1 cellular context compared by ENCODE assay signal in the genomic region with DNA sequence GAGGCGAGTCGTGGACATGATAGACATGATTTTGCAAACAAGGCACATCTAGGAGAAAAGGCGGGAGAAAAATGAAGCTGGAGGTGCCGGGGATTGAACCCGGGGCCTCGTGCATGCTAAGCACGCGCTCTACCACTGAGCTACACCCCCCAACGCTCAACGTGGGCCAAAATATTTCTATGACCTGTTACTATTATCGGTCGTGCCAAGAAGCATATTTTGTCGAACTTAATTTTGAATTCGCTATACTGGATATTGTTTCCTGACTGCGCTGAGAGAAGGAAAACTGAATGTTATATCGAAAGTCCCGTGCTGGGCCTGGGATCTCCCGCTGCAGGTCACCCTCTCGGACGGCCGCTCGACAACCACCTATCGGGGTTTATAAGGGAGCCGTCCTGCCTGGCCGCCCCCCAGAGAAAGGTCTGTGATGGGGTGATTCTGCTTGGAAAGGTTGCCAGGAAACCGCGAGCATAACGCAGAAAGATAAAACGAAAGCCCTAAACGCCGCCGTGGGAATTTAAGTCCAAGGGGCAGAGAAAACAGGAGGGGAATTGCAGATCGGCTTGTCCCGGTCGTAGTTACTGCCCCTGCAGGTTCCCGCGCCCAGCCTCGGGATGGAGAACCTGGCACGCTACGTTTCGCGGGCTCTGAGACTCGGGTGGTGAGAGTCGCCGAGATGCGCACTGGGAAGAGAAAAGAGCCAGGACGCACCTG.
TF ChIP-seq lines count a peak whose summit lies in the region.

No MANE protein-coding gene starts in this region.

TF ChIP-seq in HepG2, 621 proteins besides CTCF, POLR2A, EP300 and RAD21 (continued from another document and continues in another):
- TF ChIP-seq, protein P1, sequence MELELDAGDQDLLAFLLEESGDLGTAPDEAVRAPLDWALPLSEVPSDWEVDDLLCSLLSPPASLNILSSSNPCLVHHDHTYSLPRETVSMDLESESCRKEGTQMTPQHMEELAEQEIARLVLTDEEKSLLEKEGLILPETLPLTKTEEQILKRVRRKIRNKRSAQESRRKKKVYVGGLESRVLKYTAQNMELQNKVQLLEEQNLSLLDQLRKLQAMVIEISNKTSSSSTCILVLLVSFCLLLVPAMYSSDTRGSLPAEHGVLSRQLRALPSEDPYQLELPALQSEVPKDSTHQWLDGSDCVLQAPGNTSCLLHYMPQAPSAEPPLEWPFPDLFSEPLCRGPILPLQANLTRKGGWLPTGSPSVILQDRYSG (CRISPR knock-in tag; IDR thresholded peaks at IDR 0.05), result peak; percentile 84
- TF ChIP-seq KDM2A (CRISPR knock-in tag; IDR thresholded peaks at IDR 0.05; ENCODE audit: borderline replicate concordance, low read depth), result peak; percentile 55; the same call in 1 of the 2 replicates
- TF ChIP-seq, protein P2, sequence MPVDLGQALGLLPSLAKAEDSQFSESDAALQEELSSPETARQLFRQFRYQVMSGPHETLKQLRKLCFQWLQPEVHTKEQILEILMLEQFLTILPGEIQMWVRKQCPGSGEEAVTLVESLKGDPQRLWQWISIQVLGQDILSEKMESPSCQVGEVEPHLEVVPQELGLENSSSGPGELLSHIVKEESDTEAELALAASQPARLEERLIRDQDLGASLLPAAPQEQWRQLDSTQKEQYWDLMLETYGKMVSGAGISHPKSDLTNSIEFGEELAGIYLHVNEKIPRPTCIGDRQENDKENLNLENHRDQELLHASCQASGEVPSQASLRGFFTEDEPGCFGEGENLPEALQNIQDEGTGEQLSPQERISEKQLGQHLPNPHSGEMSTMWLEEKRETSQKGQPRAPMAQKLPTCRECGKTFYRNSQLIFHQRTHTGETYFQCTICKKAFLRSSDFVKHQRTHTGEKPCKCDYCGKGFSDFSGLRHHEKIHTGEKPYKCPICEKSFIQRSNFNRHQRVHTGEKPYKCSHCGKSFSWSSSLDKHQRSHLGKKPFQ (CRISPR knock-in tag; IDR thresholded peaks at IDR 0.05; ENCODE audit: insufficient replicate concordance), result peak; percentile 87
- TF ChIP-seq, protein P3, sequence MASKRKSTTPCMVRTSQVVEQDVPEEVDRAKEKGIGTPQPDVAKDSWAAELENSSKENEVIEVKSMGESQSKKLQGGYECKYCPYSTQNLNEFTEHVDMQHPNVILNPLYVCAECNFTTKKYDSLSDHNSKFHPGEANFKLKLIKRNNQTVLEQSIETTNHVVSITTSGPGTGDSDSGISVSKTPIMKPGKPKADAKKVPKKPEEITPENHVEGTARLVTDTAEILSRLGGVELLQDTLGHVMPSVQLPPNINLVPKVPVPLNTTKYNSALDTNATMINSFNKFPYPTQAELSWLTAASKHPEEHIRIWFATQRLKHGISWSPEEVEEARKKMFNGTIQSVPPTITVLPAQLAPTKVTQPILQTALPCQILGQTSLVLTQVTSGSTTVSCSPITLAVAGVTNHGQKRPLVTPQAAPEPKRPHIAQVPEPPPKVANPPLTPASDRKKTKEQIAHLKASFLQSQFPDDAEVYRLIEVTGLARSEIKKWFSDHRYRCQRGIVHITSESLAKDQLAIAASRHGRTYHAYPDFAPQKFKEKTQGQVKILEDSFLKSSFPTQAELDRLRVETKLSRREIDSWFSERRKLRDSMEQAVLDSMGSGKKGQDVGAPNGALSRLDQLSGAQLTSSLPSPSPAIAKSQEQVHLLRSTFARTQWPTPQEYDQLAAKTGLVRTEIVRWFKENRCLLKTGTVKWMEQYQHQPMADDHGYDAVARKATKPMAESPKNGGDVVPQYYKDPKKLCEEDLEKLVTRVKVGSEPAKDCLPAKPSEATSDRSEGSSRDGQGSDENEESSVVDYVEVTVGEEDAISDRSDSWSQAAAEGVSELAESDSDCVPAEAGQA (IDR thresholded peaks at IDR 0.05; ENCODE audit: low read depth), result no peak
- TF ChIP-seq, protein P3 (CRISPR knock-in tag; IDR thresholded peaks at IDR 0.05; ENCODE audit: borderline replicate concordance), result no peak; the same call in 1 of the 2 replicates
- TF ChIP-seq, protein P4, sequence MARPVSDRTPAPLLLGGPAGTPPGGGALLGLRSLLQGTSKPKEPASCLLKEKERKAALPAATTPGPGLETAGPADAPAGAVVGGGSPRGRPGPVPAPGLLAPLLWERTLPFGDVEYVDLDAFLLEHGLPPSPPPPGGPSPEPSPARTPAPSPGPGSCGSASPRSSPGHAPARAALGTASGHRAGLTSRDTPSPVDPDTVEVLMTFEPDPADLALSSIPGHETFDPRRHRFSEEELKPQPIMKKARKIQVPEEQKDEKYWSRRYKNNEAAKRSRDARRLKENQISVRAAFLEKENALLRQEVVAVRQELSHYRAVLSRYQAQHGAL (CRISPR knock-in tag; IDR thresholded peaks at IDR 0.05; ENCODE audit: not compliant biosample characterization), result no peak
- peak; percentile 70; the same call in 1 of the 2 replicates for TF ChIP-seq NCOA1 (CRISPR knock-in tag; IDR thresholded peaks at IDR 0.05)
- no peak for TF ChIP-seq IKZF1 (IDR thresholded peaks at IDR 0.05)
- TF ChIP-seq PCBP2 (optimal IDR thresholded peaks at IDR 0.05; ENCODE audit: low read depth, low read length, poor library complexity, severe bottlenecking), result no peak
- TF ChIP-seq CENPT (CRISPR knock-in tag; IDR thresholded peaks at IDR 0.05; ENCODE audit: low read depth), result no peak
- no peak for TF ChIP-seq ZNF83 (CRISPR knock-in tag; IDR thresholded peaks at IDR 0.05; ENCODE audit: borderline replicate concordance)
- 0 out of 2 replicates have a peak, but pooled peaks have one; percentile 45 for TF ChIP-seq MEIS1 (CRISPR knock-in tag; IDR thresholded peaks at IDR 0.05; ENCODE audit: borderline replicate concordance)
- TF ChIP-seq ZMYM3 (CRISPR knock-in tag; IDR thresholded peaks at IDR 0.05), result peak; percentile 46; the same call in 1 of the 2 replicates
- TF ChIP-seq, protein P5, sequence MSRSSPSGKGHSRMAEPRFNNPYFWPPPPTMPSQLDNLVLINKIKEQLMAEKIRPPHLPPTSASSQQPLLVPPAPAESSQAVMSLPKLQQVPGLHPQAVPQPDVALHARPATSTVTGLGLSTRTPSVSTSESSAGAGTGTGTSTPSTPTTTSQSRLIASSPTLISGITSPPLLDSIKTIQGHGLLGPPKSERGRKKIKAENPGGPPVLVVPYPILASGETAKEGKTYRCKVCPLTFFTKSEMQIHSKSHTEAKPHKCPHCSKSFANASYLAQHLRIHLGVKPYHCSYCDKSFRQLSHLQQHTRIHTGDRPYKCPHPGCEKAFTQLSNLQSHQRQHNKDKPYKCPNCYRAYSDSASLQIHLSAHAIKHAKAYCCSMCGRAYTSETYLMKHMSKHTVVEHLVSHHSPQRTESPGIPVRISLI (CRISPR knock-in tag; IDR thresholded peaks at IDR 0.05; ENCODE audit: borderline replicate concordance), result no peak
- no peak for TF ChIP-seq SNRNP70 (IDR thresholded peaks at IDR 0.05; ENCODE audit: low read depth, low read length)
- no peak for TF ChIP-seq SYNCRIP (IDR thresholded peaks at IDR 0.05; ENCODE audit: insufficient read depth, low read depth, low read length)
- 0 out of 2 replicates have a peak, but pooled peaks have one; percentile 60 for TF ChIP-seq GTF2F1 (IDR thresholded peaks at IDR 0.05; ENCODE audit: low read length)
- TF ChIP-seq HNRNPUL1 (IDR thresholded peaks at IDR 0.05; ENCODE audit: low read depth, low read length), result no peak
- TF ChIP-seq, protein P6, sequence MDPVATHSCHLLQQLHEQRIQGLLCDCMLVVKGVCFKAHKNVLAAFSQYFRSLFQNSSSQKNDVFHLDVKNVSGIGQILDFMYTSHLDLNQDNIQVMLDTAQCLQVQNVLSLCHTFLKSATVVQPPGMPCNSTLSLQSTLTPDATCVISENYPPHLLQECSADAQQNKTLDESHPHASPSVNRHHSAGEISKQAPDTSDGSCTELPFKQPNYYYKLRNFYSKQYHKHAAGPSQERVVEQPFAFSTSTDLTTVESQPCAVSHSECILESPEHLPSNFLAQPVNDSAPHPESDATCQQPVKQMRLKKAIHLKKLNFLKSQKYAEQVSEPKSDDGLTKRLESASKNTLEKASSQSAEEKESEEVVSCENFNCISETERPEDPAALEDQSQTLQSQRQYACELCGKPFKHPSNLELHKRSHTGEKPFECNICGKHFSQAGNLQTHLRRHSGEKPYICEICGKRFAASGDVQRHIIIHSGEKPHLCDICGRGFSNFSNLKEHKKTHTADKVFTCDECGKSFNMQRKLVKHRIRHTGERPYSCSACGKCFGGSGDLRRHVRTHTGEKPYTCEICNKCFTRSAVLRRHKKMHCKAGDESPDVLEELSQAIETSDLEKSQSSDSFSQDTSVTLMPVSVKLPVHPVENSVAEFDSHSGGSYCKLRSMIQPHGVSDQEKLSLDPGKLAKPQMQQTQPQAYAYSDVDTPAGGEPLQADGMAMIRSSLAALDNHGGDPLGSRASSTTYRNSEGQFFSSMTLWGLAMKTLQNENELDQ (CRISPR knock-in tag; IDR thresholded peaks at IDR 0.05; ENCODE audit: borderline replicate concordance), result no peak
- TF ChIP-seq, protein P7, sequence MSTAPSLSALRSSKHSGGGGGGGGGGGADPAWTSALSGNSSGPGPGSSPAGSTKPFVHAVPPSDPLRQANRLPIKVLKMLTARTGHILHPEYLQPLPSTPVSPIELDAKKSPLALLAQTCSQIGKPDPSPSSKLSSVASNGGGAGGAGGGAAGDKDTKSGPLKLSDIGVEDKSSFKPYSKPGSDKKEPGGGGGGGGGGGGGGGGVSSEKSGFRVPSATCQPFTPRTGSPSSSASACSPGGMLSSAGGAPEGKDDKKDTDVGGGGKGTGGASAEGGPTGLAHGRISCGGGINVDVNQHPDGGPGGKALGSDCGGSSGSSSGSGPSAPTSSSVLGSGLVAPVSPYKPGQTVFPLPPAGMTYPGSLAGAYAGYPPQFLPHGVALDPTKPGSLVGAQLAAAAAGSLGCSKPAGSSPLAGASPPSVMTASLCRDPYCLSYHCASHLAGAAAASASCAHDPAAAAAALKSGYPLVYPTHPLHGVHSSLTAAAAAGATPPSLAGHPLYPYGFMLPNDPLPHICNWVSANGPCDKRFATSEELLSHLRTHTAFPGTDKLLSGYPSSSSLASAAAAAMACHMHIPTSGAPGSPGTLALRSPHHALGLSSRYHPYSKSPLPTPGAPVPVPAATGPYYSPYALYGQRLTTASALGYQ (CRISPR knock-in tag; IDR thresholded peaks at IDR 0.05), result peak; percentile 55; the same call in 1 of the 2 replicates
- no peak for TF ChIP-seq NFYC (CRISPR knock-in tag; IDR thresholded peaks at IDR 0.05)
- no peak; the same call in 1 of the 2 replicates for TF ChIP-seq BCL6 (CRISPR knock-in tag; IDR thresholded peaks at IDR 0.05)
- TF ChIP-seq BHLHE40 (IDR thresholded peaks at IDR 0.05; ENCODE audit: low read length), result no peak; the same call in 1 of the 2 replicates
- no peak for TF ChIP-seq ZNF660 (CRISPR knock-in tag; IDR thresholded peaks at IDR 0.05; ENCODE audit: borderline replicate concordance, low read depth)
- TF ChIP-seq, protein P8, sequence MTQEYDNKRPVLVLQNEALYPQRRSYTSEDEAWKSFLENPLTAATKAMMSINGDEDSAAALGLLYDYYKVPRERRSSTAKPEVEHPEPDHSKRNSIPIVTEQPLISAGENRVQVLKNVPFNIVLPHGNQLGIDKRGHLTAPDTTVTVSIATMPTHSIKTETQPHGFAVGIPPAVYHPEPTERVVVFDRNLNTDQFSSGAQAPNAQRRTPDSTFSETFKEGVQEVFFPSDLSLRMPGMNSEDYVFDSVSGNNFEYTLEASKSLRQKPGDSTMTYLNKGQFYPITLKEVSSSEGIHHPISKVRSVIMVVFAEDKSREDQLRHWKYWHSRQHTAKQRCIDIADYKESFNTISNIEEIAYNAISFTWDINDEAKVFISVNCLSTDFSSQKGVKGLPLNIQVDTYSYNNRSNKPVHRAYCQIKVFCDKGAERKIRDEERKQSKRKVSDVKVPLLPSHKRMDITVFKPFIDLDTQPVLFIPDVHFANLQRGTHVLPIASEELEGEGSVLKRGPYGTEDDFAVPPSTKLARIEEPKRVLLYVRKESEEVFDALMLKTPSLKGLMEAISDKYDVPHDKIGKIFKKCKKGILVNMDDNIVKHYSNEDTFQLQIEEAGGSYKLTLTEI (CRISPR knock-in tag; conservative IDR thresholded peaks at IDR 0.05), result no peak
- TF ChIP-seq, protein P9, sequence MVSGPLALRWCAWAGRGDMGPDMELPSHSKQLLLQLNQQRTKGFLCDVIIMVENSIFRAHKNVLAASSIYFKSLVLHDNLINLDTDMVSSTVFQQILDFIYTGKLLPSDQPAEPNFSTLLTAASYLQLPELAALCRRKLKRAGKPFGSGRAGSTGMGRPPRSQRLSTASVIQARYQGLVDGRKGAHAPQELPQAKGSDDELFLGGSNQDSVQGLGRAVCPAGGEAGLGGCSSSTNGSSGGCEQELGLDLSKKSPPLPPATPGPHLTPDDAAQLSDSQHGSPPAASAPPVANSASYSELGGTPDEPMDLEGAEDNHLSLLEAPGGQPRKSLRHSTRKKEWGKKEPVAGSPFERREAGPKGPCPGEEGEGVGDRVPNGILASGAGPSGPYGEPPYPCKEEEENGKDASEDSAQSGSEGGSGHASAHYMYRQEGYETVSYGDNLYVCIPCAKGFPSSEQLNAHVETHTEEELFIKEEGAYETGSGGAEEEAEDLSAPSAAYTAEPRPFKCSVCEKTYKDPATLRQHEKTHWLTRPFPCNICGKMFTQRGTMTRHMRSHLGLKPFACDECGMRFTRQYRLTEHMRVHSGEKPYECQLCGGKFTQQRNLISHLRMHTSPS (CRISPR knock-in tag; IDR thresholded peaks at IDR 0.05; ENCODE audit: low read depth), result peak; percentile 15; the same call in 1 of the 2 replicates
